Comparison of ENCODE assay signal across 10 cellular contexts in the genomic region with DNA sequence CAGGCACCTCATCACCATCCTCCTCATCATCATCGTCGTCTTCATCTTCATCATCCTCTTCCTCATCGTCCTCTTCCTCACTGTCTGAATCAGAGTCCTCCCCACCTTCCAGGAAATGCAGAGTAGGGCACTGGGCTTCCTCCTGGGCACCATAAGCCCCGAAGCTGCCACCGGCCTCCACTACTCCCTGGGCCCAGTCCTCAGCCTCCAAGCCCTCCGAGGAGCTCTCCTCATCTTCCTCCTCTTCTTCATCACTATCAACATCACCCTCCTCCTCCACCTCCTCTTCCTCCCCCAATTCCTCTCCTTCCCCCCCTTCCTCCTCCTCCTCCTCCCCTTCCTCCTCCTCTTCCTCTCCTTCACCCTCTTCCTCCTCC. TPM values are rescaled to one million over a fixed set of nuclear protein-coding genes. Genes with fewer than 3 reads are reported as not detected.
DNase-seq lines count a peak whose midpoint lies in the region; ATAC-seq, FAIRE-seq and TF ChIP-seq lines count a peak whose summit lies in the region.
"Had no signal": no experiment of that assay in that cellular context is flagged by ENCODE, and none has a peak within 500 bp of the region (broad histone marks: within the 10 kb centered on the region; RNA-seq: fewer than 3 reads in every experiment).

No MANE protein-coding gene starts in this region.

- H3K4me3 Mint-ChIP-seq in CD4-positive, alpha-beta memory T cell: peak overlapping the region; percentile 1 to 65 (median 28)

- TF ChIP-seq POLR2A in H1 (IDR thresholded peaks at IDR 0.05; ENCODE audit: control extremely low read depth in 1 of 2, low read depth in 2 of 2, low read length in 2 of 2) (no peak), testis (IDR thresholded peaks at IDR 0.05) (no peak)

- no peak overlapping the region for H4K5ac ChIP-seq in H1 (ENCODE audit: insufficient read length, low read depth, low read length)

- CTCF ChIA-PET in CD4-positive, alpha-beta memory T cell (lab: Charles Lee; ENCODE audit: partially characterized antibody): interaction anchor here (0.7 to 5.6 kb wide), 3 partner anchors 18 to 105 kb away, joined by 3 to 61 read pairs (median 27); a partner anchor contains a TSS
- CTCF ChIA-PET in RWPE1 (lab: Yijun Ruan, JAX) (interaction anchor here (0.5 to 3.5 kb wide), 6 partner anchors 33 to 670 kb away, joined by 3 to 32 read pairs (median 3); a partner anchor contains a TSS), H1 (lab: Charles Lee; ENCODE audit: partially characterized antibody) (interaction anchor here (0.8 to 9.5 kb wide), 8 partner anchors 16 to 692 kb away, joined by 3 to 128 read pairs (median 5); a partner anchor contains a TSS)

- TF ChIP-seq RAD21 in H1 (IDR thresholded peaks at IDR 0.05 in 1 of 2, conservative IDR thresholded peaks at IDR 0.05 in 1 of 2; ENCODE audit: low read depth in 2 of 2, low read length in 2 of 2): no peak

- H2AFZ ChIP-seq in H1 (ENCODE audit: low read length) (no peak overlapping the region), parathyroid adenoma (no peak overlapping the region)

- TF ChIP-seq CTCF in RWPE1 (conservative IDR thresholded peaks at IDR 0.05; ENCODE audit: low read depth) (no peak), H1 (IDR thresholded peaks at IDR 0.05; ENCODE audit: control extremely low read depth in 1 of 3, insufficient read depth in 1 of 3, low read depth in 1 of 3, low read length in 3 of 3) (no peak), parathyroid adenoma (IDR thresholded peaks at IDR 0.05) (no peak), testis (IDR thresholded peaks at IDR 0.05) (no peak)

- H3K9me3 Mint-ChIP-seq in CD4-positive, alpha-beta memory T cell: peaks cover 0 to under 1% (median 0%) of the 10 kb centered on the region in 8 donors

- H3K79me2 ChIP-seq in H1 (ENCODE audit: control insufficient read depth in 1 of 2, insufficient read depth in 2 of 2, low read length in 2 of 2) (peaks cover 0 to 10% of the 10 kb centered on the region in 2 experiments; a peak in 1 of 4 replicates), parathyroid adenoma (peaks cover 4% of the 10 kb centered on the region)

- peaks cover 7 to 11% of the 10 kb centered on the region in 2 experiments for H4K20me1 ChIP-seq in H1 (replicated peaks in 1 of 2; ENCODE audit: control insufficient read depth in 1 of 2, insufficient read depth in 2 of 2, low read length in 2 of 2)

- H2BK15ac ChIP-seq in H1 (ENCODE audit: low read length): no peak overlapping the region

- no peaks in the 10 kb centered on the region for H3K9me3 ChIP-seq in CD4-positive, alpha-beta memory T cell (ENCODE audit: control insufficient read depth in 1 of 2, low read length in 2 of 2)
- H3K9me3 ChIP-seq in H1 (ENCODE audit: insufficient read depth in 2 of 2, low read depth in 1 of 2, low read length in 1 of 2): no peaks in the 10 kb centered on the region
- no peaks in the 10 kb centered on the region for H3K9me3 ChIP-seq in parathyroid adenoma (ENCODE audit: control insufficient read depth, low read length)
- no peaks in the 10 kb centered on the region for H3K9me3 ChIP-seq in testis

- ATAC-seq in GM21360 (IDR thresholded peaks at IDR 0.05; ENCODE audit: unreplicated experiment) (no peak), GM21367 (IDR thresholded peaks at IDR 0.05; ENCODE audit: unreplicated experiment) (no peak)

- H3K4me2 ChIP-seq in H1 (ENCODE audit: insufficient read depth in 1 of 2, low read depth in 2 of 2, low read length in 2 of 2): peak overlapping the region in 1 of 2 experiments; percentile 75; a peak in 1 of 4 replicates
- peak overlapping the region; percentile 72 for H3K4me2 ChIP-seq in parathyroid adenoma (ENCODE audit: low read length)

- no peak overlapping the region for H3K27ac ChIP-seq in CD4-positive, alpha-beta memory T cell (ENCODE audit: low read depth, low read length)
- H3K27ac ChIP-seq in RWPE1 (peak overlapping the region; percentile 83), H1 (ENCODE audit: low read depth, low read length) (no peak overlapping the region), parathyroid adenoma (no peak overlapping the region), testis (no peak overlapping the region)
- H3K27ac ChIP-seq: VCaP had no signal

- H4K8ac ChIP-seq in H1 (ENCODE audit: extremely low read depth, insufficient read depth, low read length): no peak overlapping the region; the same call in 1 of the 2 replicates

- H3K27me3 ChIP-seq in CD4-positive, alpha-beta memory T cell (ENCODE audit: insufficient read depth, low read length): no peaks in the 10 kb centered on the region
- H3K27me3 ChIP-seq in H1 (replicated peaks in 1 of 4; ENCODE audit: control insufficient read depth in 3 of 4, extremely low read depth in 1 of 4, insufficient read depth in 3 of 4, low read length in 3 of 4) (peaks cover 0 to 4% (median under 1%) of the 10 kb centered on the region in 4 experiments; a peak in 4 of 7 replicates), parathyroid adenoma (ENCODE audit: control insufficient read depth, insufficient read depth, low read length) (no peaks in the 10 kb centered on the region), testis (no peaks in the 10 kb centered on the region)

- H4K91ac ChIP-seq in H1 (replicated peaks; ENCODE audit: insufficient read length, low read length): no peak overlapping the region

- H3K14ac ChIP-seq in H1 (ENCODE audit: insufficient read length): no peak overlapping the region

- H3K36me3 ChIP-seq in CD4-positive, alpha-beta memory T cell (ENCODE audit: insufficient read depth, low read length): no peaks in the 10 kb centered on the region
- H3K36me3 ChIP-seq in H1 (ENCODE audit: control insufficient read depth in 2 of 4, insufficient read depth in 4 of 4, low read length in 3 of 4) (peaks cover 0 to 5% (median 0%) of the 10 kb centered on the region in 4 experiments; a peak in 2 of 8 replicates), parathyroid adenoma (ENCODE audit: control insufficient read depth, insufficient read depth, low read length) (no peaks in the 10 kb centered on the region), testis (ENCODE audit: low read depth, missing control alignments) (no peaks in the 10 kb centered on the region)

- no peak overlapping the region; the same call in 1 of the 2 replicates for H2BK5ac ChIP-seq in H1 (ENCODE audit: low read depth, low read length)

- H3K4me1 ChIP-seq in CD4-positive, alpha-beta memory T cell (ENCODE audit: insufficient read depth, low read length): peaks cover 51% of the 10 kb centered on the region
- H3K4me1 ChIP-seq in H1 (replicated peaks in 1 of 4; ENCODE audit: control insufficient read depth in 3 of 4, insufficient read depth in 4 of 4, low read length in 3 of 4) (peaks cover 0 to 16% (median 6%) of the 10 kb centered on the region in 4 experiments; a peak in 6 of 7 replicates), parathyroid adenoma (peaks cover 31% of the 10 kb centered on the region), testis (peaks cover 33% of the 10 kb centered on the region)

- POLR2A ChIA-PET in CD4-positive, alpha-beta memory T cell (lab: Charles Lee; ENCODE audit: partially characterized antibody): interaction anchor here (1.0 to 10.0 kb wide), 8 partner anchors 8 to 253 kb away, joined by 3 to 180 read pairs (median 10); a partner anchor contains a TSS
- POLR2A ChIA-PET in RWPE1 (lab: Yijun Ruan, JAX; ENCODE audit: low non-redundant PET) (interaction anchor here (1.9 kb wide), 1 partner anchor 17 kb away, joined by 4 read pairs; a partner anchor contains a TSS), H1 (lab: Charles Lee; ENCODE audit: partially characterized antibody) (interaction anchor here (1.3 to 3.9 kb wide), 5 partner anchors 15 to 143 kb away, joined by 3 to 20 read pairs (median 4); a partner anchor contains a TSS)

- TF ChIP-seq EP300 in H1 (IDR thresholded peaks at IDR 0.05; ENCODE audit: borderline replicate concordance in 1 of 2, low read depth in 2 of 2, low read length in 2 of 2): no peak

- WGBS in H1 (ENCODE audit: extremely low coverage in 1 of 2, insufficient coverage in 1 of 2, insufficient read length in 1 of 2, insufficient replicate concordance in 2 of 2, low coverage in 1 of 2, low lambda C conversion rate in 2 of 2, missing lambda C conversion rate in 1 of 2), 2 experiments: 95 to 100% methylated on average over 3 to 5 of the region's 6 CpGs
- 70 to 86% methylated on average over 6 of the region's 6 CpGs for WGBS in testis, 2 donors

- FAIRE-seq in H1 (lab: Jason Lieb, UNC): no peak

- peak in 1 of 5 donors; percentile 52 for DNase-seq in CD4-positive, alpha-beta memory T cell
- no peak for DNase-seq in RWPE1 (ENCODE audit: low spot score)
- DNase-seq in H1 (ENCODE audit: low read depth in 1 of 2, low spot score in 2 of 2): no peak
- DNase-seq in middle frontal gyrus (ENCODE audit: extremely low spot score, low spot score): no peak
- no peak for DNase-seq in testis
- DNase-seq: NCI-H1930 had no signal

- H3K27me3 Mint-ChIP-seq in CD4-positive, alpha-beta memory T cell: no peaks in the 10 kb centered on the region

- H3K56ac ChIP-seq in H1 (replicated peaks; ENCODE audit: insufficient read length, low read depth, low read length): no peak overlapping the region

- H3K9ac ChIP-seq in H1 (replicated peaks in 1 of 4; ENCODE audit: extremely low read depth in 1 of 4, low read depth in 3 of 4, low read length in 3 of 4) (no peak overlapping the region), parathyroid adenoma (no peak overlapping the region)

- H2BK12ac ChIP-seq in H1 (ENCODE audit: low read depth, low read length): peak overlapping the region; percentile 60; the same call in 1 of the 2 replicates

- peaks cover 6% of the 10 kb centered on the region; the same call in 1 of the 2 replicates for H3K23me2 ChIP-seq in H1 (ENCODE audit: low read depth, low read length)

- no peak overlapping the region for H2AK5ac ChIP-seq in H1 (ENCODE audit: low read depth, low read length)

- no peak overlapping the region for H3K4ac ChIP-seq in H1 (replicated peaks; ENCODE audit: insufficient read length, low read depth, low read length)

- H3K27ac Mint-ChIP-seq in CD4-positive, alpha-beta memory T cell: peak overlapping the region in 6 of 7 donors; percentile 5 to 84 (median 55)

- no peak overlapping the region for H3K23ac ChIP-seq in H1 (ENCODE audit: insufficient read length)

- H3K79me1 ChIP-seq in H1 (ENCODE audit: low read depth, low read length): peaks cover 11% of the 10 kb centered on the region

- H3K36me3 Mint-ChIP-seq in CD4-positive, alpha-beta memory T cell: peaks cover 0 to 4% of the 10 kb centered on the region in 2 donors

- no peak overlapping the region for H2BK20ac ChIP-seq in H1 (ENCODE audit: low read length)

- H2BK120ac ChIP-seq in H1 (replicated peaks; ENCODE audit: low read depth, low read length): no peak overlapping the region

- intact Hi-C loops in CD4-positive, alpha-beta memory T cell (cut with micrococcal nuclease): no loop called here
- intact Hi-C loops in testis (cut with DNase I; ENCODE audit: low total_unique reads): no loop called here

- H3K4me1 Mint-ChIP-seq in CD4-positive, alpha-beta memory T cell: peaks cover 30 to 56% (median 46%) of the 10 kb centered on the region in 4 donors

- H3K4me3 ChIP-seq in CD4-positive, alpha-beta memory T cell (ENCODE audit: low read length in 2 of 2): no peak overlapping the region
- no peak overlapping the region for H3K4me3 ChIP-seq in H1 (ENCODE audit: extremely low read depth in 1 of 4, insufficient read depth in 2 of 4, low read depth in 3 of 4, low read length in 4 of 4)
- H3K4me3 ChIP-seq in parathyroid adenoma (ENCODE audit: low read depth, low read length): no peak overlapping the region
- peak overlapping the region in 1 of 2 donors; percentile 63 for H3K4me3 ChIP-seq in testis

- no peak overlapping the region for H3K18ac ChIP-seq in H1 (ENCODE audit: extremely low read depth, low read length)

RNA-seq across cellular contexts. Expression of a gene that starts 1.7 kb away (rescaled TPM):
- total RNA-seq in CD4-positive, alpha-beta memory T cell: 10 to 100 TPM; 52.2 to 56.7 TPM
- polyA plus RNA-seq in CD4-positive, alpha-beta memory T cell: 1 to 10 TPM in 1 of 2 donors, under 1 TPM in 1; 0.56 to 1.9 TPM
- 51.6 and 52.8 TPM in 2 replicates for total RNA-seq in H1 (2021; fragmentation: NEBNext Ultra II Directional; extraction: Animal tissue kit (Norgen Biotek cat#: 25700))
- polyA plus RNA-seq in H1 (2011; rRNA removed) (17.7 and 25.2 TPM in 2 replicates), testis (ENCODE audit: insufficient read depth, low read depth, low replicate concordance) (24.8 TPM)
- 27.2 TPM for polyA plus RNA-seq in H1 (2011; cell fraction: cytosol; rRNA removed)
- polyA plus RNA-seq in H1 (2011; cell fraction: nucleus; rRNA removed): 20.7 TPM
- 30.1 to 45.6 TPM (median 44.3 TPM) in 4 replicates for polyA plus RNA-seq in H1 (2012, experiment 1 of 2)
- 37.2 TPM for polyA plus RNA-seq in H1 (2012, experiment 2 of 2)
- polyA plus RNA-seq in H1 (2013, experiment 1 of 2): 25.0 TPM
- polyA plus RNA-seq in H1 (2013, experiment 2 of 2): 25.0 TPM
- polyA minus RNA-seq in H1 (2011; rRNA and poly(A)+ RNA removed): 18.1 and 24.6 TPM in 2 replicates
- 29.3 TPM for polyA minus RNA-seq in H1 (2011; cell fraction: cytosol; rRNA and poly(A)+ RNA removed)
- 17.5 TPM for polyA minus RNA-seq in H1 (2011; cell fraction: nucleus; rRNA and poly(A)+ RNA removed)
- total RNA-seq in testis: 10 to 100 TPM; 32.2 to 44.1 TPM

RNA-seq across cellular contexts. Expression of a gene that starts 3.6 kb away (rescaled TPM):
- not detected for total RNA-seq in CD4-positive, alpha-beta memory T cell
- under 1 TPM in 1 of 2 donors, not detected in 1; 0.15 TPM for polyA plus RNA-seq in CD4-positive, alpha-beta memory T cell
- total RNA-seq in H1 (2021; fragmentation: NEBNext Ultra II Directional; extraction: Animal tissue kit (Norgen Biotek cat#: 25700)): 0.65 and 0.71 TPM in 2 replicates
- polyA plus RNA-seq in H1 (2011; rRNA removed) (0.50 and 0.51 TPM in 2 replicates), testis (ENCODE audit: insufficient read depth, low read depth, low replicate concordance) (28.8 TPM)
- 0.78 TPM for polyA plus RNA-seq in H1 (2011; cell fraction: cytosol; rRNA removed)
- 0.88 TPM for polyA plus RNA-seq in H1 (2011; cell fraction: nucleus; rRNA removed)
- polyA plus RNA-seq in H1 (2012, experiment 1 of 2): 0.56 to 0.80 TPM (median 0.68 TPM) in 4 replicates
- 0.64 TPM for polyA plus RNA-seq in H1 (2012, experiment 2 of 2)
- 0.43 TPM for polyA plus RNA-seq in H1 (2013, experiment 1 of 2)
- 0.37 TPM for polyA plus RNA-seq in H1 (2013, experiment 2 of 2)
- 0.37 TPM in 1 of 2 replicates, not detected in the other for polyA minus RNA-seq in H1 (2011; rRNA and poly(A)+ RNA removed)
- not detected for polyA minus RNA-seq in H1 (2011; cell fraction: cytosol; rRNA and poly(A)+ RNA removed)
- 0.50 TPM for polyA minus RNA-seq in H1 (2011; cell fraction: nucleus; rRNA and poly(A)+ RNA removed)
- 10 to 100 TPM in 1 of 2 donors, 1 to 10 TPM in 1; 9.8 to 12.1 TPM for total RNA-seq in testis

RNA-seq across cellular contexts. Expression of a gene that starts 11.3 kb away (rescaled TPM):
- total RNA-seq in CD4-positive, alpha-beta memory T cell: 100 to 1,000 TPM; 410 to 420 TPM
- polyA plus RNA-seq in CD4-positive, alpha-beta memory T cell: 10 to 100 TPM; 25.9 to 55.9 TPM
- total RNA-seq in H1 (2021; fragmentation: NEBNext Ultra II Directional; extraction: Animal tissue kit (Norgen Biotek cat#: 25700)): 30.3 and 31.2 TPM in 2 replicates
- polyA plus RNA-seq in H1 (2011; rRNA removed) (21.7 and 32.4 TPM in 2 replicates), testis (ENCODE audit: insufficient read depth, low read depth, low replicate concordance) (14.4 TPM)
- 21.8 TPM for polyA plus RNA-seq in H1 (2011; cell fraction: cytosol; rRNA removed)
- 69.1 TPM for polyA plus RNA-seq in H1 (2011; cell fraction: nucleus; rRNA removed)
- 28.3 to 33.6 TPM (median 29.7 TPM) in 4 replicates for polyA plus RNA-seq in H1 (2012, experiment 1 of 2)
- 28.7 TPM for polyA plus RNA-seq in H1 (2012, experiment 2 of 2)
- polyA plus RNA-seq in H1 (2013, experiment 1 of 2): 18.1 TPM
- polyA plus RNA-seq in H1 (2013, experiment 2 of 2): 16.5 TPM
- polyA minus RNA-seq in H1 (2011; rRNA and poly(A)+ RNA removed): 12.9 and 21.6 TPM in 2 replicates
- 19.9 TPM for polyA minus RNA-seq in H1 (2011; cell fraction: cytosol; rRNA and poly(A)+ RNA removed)
- 16.8 TPM for polyA minus RNA-seq in H1 (2011; cell fraction: nucleus; rRNA and poly(A)+ RNA removed)
- 10 to 100 TPM; 25.4 to 45.6 TPM for total RNA-seq in testis

RNA-seq across cellular contexts. Expression of a gene that starts 17.3 kb away (rescaled TPM):
- total RNA-seq in CD4-positive, alpha-beta memory T cell: 10 to 100 TPM; 15.7 to 17.3 TPM
- 10 to 100 TPM; 16.3 to 31.5 TPM for polyA plus RNA-seq in CD4-positive, alpha-beta memory T cell
- 111 and 117 TPM in 2 replicates for total RNA-seq in H1 (2021; fragmentation: NEBNext Ultra II Directional; extraction: Animal tissue kit (Norgen Biotek cat#: 25700))
- 141 and 202 TPM in 2 replicates for polyA plus RNA-seq in H1 (2011; rRNA removed)
- polyA plus RNA-seq in H1 (2011; cell fraction: cytosol; rRNA removed): 101 TPM
- polyA plus RNA-seq in H1 (2011; cell fraction: nucleus; rRNA removed): 110 TPM
- polyA plus RNA-seq in H1 (2012, experiment 1 of 2): 73.7 to 130 TPM (median 117 TPM) in 4 replicates
- 104 TPM for polyA plus RNA-seq in H1 (2012, experiment 2 of 2)
- 98.3 TPM for polyA plus RNA-seq in H1 (2013, experiment 1 of 2)
- 102 TPM for polyA plus RNA-seq in H1 (2013, experiment 2 of 2)
- 43.6 and 51.4 TPM in 2 replicates for polyA minus RNA-seq in H1 (2011; rRNA and poly(A)+ RNA removed)
- 71.0 TPM for polyA minus RNA-seq in H1 (2011; cell fraction: cytosol; rRNA and poly(A)+ RNA removed)
- 41.3 TPM for polyA minus RNA-seq in H1 (2011; cell fraction: nucleus; rRNA and poly(A)+ RNA removed)
- total RNA-seq in testis: 10 to 100 TPM; 17.6 to 19.7 TPM
- 36.5 TPM for polyA plus RNA-seq in testis (ENCODE audit: insufficient read depth, low read depth, low replicate concordance)

RNA-seq across cellular contexts. Expression of a gene that starts 35.5 kb away (rescaled TPM):
- total RNA-seq in CD4-positive, alpha-beta memory T cell: 10 to 100 TPM; 10.4 to 11.1 TPM
- 10 to 100 TPM; 14.5 to 16.8 TPM for polyA plus RNA-seq in CD4-positive, alpha-beta memory T cell
- total RNA-seq in H1 (2021; fragmentation: NEBNext Ultra II Directional; extraction: Animal tissue kit (Norgen Biotek cat#: 25700)): 3.4 and 3.7 TPM in 2 replicates
- polyA plus RNA-seq in H1 (2011; rRNA removed): 3.3 and 4.0 TPM in 2 replicates
- 3.0 TPM for polyA plus RNA-seq in H1 (2011; cell fraction: cytosol; rRNA removed)
- 3.1 TPM for polyA plus RNA-seq in H1 (2011; cell fraction: nucleus; rRNA removed)
- polyA plus RNA-seq in H1 (2012, experiment 1 of 2): 3.0 to 4.2 TPM (median 3.7 TPM) in 4 replicates
- 2.7 TPM for polyA plus RNA-seq in H1 (2012, experiment 2 of 2)
- 1.9 TPM for polyA plus RNA-seq in H1 (2013, experiment 1 of 2)
- 1.6 TPM for polyA plus RNA-seq in H1 (2013, experiment 2 of 2)
- polyA minus RNA-seq in H1 (2011; rRNA and poly(A)+ RNA removed): 2.3 and 4.1 TPM in 2 replicates
- polyA minus RNA-seq in H1 (2011; cell fraction: cytosol; rRNA and poly(A)+ RNA removed): 3.4 TPM
- 3.4 TPM for polyA minus RNA-seq in H1 (2011; cell fraction: nucleus; rRNA and poly(A)+ RNA removed)
- total RNA-seq in testis: 10 to 100 TPM; 25.9 to 26.6 TPM
- 26.0 TPM for polyA plus RNA-seq in testis (ENCODE audit: insufficient read depth, low read depth, low replicate concordance)

Comparison
In these comparisons a context has a peak if more than half of its experiments do, and no peak if none do; other contexts are left out.
1. RNA of a gene that starts 11.3 kb away (total RNA-seq): 410 to 420 TPM in CD4-positive, alpha-beta memory T cell; 25.4 to 45.6 TPM in testis and 30.3 to 31.2 TPM in H1; every median in the first group is over 4 times any median in the second.